Comparison of ENCODE assay signal across 1 cellular context in the genomic region with DNA sequence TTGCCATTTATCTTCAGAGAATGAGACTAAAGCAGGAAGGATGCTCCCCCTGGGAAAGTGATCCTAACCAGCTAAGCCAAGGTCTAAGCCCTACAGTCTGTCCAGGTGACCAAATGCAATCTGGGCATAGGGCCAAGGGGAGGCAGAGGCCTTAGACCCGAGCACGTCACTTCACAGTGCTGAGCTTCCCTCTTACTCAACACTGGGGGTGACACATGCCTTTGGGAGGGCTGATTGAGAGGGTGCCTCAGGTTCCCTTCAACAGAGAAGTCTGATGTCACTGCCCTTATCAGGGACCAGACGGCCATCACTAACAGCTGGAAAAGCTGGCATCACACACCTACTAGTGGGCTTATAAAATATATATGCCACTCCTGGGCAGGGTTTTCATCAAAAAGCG.
TF ChIP-seq lines count a peak whose summit lies in the region.

No MANE protein-coding gene starts in this region.

TF ChIP-seq in K562, 482 proteins besides CTCF, POLR2A, EP300 and RAD21 (continued from another document and continues in another):
- TF ChIP-seq, protein P1, sequence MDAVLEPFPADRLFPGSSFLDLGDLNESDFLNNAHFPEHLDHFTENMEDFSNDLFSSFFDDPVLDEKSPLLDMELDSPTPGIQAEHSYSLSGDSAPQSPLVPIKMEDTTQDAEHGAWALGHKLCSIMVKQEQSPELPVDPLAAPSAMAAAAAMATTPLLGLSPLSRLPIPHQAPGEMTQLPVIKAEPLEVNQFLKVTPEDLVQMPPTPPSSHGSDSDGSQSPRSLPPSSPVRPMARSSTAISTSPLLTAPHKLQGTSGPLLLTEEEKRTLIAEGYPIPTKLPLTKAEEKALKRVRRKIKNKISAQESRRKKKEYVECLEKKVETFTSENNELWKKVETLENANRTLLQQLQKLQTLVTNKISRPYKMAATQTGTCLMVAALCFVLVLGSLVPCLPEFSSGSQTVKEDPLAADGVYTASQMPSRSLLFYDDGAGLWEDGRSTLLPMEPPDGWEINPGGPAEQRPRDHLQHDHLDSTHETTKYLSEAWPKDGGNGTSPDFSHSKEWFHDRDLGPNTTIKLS (IDR thresholded peaks at IDR 0.05; ENCODE audit: borderline replicate concordance, low read depth) = no peak
- TF ChIP-seq ZBED1 (IDR thresholded peaks at IDR 0.05) (no peak), NFYB (IDR thresholded peaks at IDR 0.05; ENCODE audit: extremely low read depth, insufficient read length) (no peak), SRF (CRISPR knock-in tag; IDR thresholded peaks at IDR 0.05) (no peak), ZNF23 (CRISPR knock-in tag; IDR thresholded peaks at IDR 0.05) (no peak), BRD4 (IDR thresholded peaks at IDR 0.05) (no peak), NBN (IDR thresholded peaks at IDR 0.05; ENCODE audit: low read depth) (no peak), ZKSCAN3 (CRISPR knock-in tag; IDR thresholded peaks at IDR 0.05) (no peak), ZNF551 (CRISPR knock-in tag; IDR thresholded peaks at IDR 0.05) (no peak), FOS (IDR thresholded peaks at IDR 0.05; ENCODE audit: extremely low read depth, insufficient read length) (no peak), CTBP1 (IDR thresholded peaks at IDR 0.05; ENCODE audit: borderline replicate concordance) (0 out of 2 replicates have a peak, but pooled peaks have one; percentile 24), NUFIP1 (IDR thresholded peaks at IDR 0.05; ENCODE audit: partially characterized antibody) (no peak), CCNT2 (IDR thresholded peaks at IDR 0.05; ENCODE audit: borderline replicate concordance, extremely low read depth, insufficient read length, low read depth, low read length) (no peak), ZNF79 (CRISPR knock-in tag; IDR thresholded peaks at IDR 0.05; ENCODE audit: low read depth) (no peak), PRMT5 (CRISPR knock-in tag; IDR thresholded peaks at IDR 0.05) (no peak), SRSF7 (optimal IDR thresholded peaks at IDR 0.05; ENCODE audit: low read depth, low read length) (no peak), BRCA1 (IDR thresholded peaks at IDR 0.05) (no peak), BRCA1 (CRISPR knock-in tag; IDR thresholded peaks at IDR 0.05) (no peak), RFX1 (IDR thresholded peaks at IDR 0.05) (no peak), IRF9 (tag; IDR thresholded peaks at IDR 0.05) (no peak), TCFL5 (CRISPR knock-in tag; conservative IDR thresholded peaks at IDR 0.05) (no peak), REST (CRISPR knock-in tag; IDR thresholded peaks at IDR 0.05; ENCODE audit: low read depth) (no peak), PHF20 (IDR thresholded peaks at IDR 0.05; ENCODE audit: partially characterized antibody) (no peak), ZBTB7A (IDR thresholded peaks at IDR 0.05; ENCODE audit: borderline replicate concordance, control insufficient read depth, low read depth, low read length) (no peak), CLOCK (CRISPR knock-in tag; IDR thresholded peaks at IDR 0.05; ENCODE audit: borderline replicate concordance) (no peak), NCOA2 (IDR thresholded peaks at IDR 0.05; ENCODE audit: partially characterized antibody in 2 of 2) (no peak), SMARCE1 (IDR thresholded peaks at IDR 0.05) (0 out of 2 replicates have a peak, but pooled peaks have one; percentile 38), ZNF561 (CRISPR knock-in tag; conservative IDR thresholded peaks at IDR 0.05) (no peak)
- TF ChIP-seq, protein P2, sequence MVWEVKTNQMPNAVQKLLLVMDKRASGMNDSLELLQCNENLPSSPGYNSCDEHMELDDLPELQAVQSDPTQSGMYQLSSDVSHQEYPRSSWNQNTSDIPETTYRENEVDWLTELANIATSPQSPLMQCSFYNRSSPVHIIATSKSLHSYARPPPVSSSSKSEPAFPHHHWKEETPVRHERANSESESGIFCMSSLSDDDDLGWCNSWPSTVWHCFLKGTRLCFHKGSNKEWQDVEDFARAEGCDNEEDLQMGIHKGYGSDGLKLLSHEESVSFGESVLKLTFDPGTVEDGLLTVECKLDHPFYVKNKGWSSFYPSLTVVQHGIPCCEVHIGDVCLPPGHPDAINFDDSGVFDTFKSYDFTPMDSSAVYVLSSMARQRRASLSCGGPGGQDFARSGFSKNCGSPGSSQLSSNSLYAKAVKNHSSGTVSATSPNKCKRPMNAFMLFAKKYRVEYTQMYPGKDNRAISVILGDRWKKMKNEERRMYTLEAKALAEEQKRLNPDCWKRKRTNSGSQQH (CRISPR knock-in tag; IDR thresholded peaks at IDR 0.05) = no peak
- TF ChIP-seq, protein P3, sequence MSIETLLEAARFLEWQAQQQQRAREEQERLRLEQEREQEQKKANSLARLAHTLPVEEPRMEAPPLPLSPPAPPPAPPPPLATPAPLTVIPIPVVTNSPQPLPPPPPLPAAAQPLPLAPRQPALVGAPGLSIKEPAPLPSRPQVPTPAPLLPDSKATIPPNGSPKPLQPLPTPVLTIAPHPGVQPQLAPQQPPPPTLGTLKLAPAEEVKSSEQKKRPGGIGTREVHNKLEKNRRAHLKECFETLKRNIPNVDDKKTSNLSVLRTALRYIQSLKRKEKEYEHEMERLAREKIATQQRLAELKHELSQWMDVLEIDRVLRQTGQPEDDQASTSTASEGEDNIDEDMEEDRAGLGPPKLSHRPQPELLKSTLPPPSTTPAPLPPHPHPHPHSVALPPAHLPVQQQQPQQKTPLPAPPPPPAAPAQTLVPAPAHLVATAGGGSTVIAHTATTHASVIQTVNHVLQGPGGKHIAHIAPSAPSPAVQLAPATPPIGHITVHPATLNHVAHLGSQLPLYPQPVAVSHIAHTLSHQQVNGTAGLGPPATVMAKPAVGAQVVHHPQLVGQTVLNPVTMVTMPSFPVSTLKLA (conservative IDR thresholded peaks at IDR 0.05) = no peak
- TF ChIP-seq, protein P4, sequence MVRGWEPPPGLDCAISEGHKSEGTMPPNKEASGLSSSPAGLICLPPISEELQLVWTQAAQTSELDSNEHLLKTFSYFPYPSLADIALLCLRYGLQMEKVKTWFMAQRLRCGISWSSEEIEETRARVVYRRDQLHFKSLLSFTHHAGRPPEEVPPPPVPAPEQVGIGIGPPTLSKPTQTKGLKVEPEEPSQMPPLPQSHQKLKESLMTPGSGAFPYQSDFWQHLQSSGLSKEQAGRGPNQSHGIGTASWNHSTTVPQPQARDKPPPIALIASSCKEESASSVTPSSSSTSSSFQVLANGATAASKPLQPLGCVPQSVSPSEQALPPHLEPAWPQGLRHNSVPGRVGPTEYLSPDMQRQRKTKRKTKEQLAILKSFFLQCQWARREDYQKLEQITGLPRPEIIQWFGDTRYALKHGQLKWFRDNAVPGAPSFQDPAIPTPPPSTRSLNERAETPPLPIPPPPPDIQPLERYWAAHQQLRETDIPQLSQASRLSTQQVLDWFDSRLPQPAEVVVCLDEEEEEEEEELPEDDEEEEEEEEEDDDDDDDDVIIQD (CRISPR knock-in tag; IDR thresholded peaks at IDR 0.05) = no peak
- TF ChIP-seq, protein P5, sequence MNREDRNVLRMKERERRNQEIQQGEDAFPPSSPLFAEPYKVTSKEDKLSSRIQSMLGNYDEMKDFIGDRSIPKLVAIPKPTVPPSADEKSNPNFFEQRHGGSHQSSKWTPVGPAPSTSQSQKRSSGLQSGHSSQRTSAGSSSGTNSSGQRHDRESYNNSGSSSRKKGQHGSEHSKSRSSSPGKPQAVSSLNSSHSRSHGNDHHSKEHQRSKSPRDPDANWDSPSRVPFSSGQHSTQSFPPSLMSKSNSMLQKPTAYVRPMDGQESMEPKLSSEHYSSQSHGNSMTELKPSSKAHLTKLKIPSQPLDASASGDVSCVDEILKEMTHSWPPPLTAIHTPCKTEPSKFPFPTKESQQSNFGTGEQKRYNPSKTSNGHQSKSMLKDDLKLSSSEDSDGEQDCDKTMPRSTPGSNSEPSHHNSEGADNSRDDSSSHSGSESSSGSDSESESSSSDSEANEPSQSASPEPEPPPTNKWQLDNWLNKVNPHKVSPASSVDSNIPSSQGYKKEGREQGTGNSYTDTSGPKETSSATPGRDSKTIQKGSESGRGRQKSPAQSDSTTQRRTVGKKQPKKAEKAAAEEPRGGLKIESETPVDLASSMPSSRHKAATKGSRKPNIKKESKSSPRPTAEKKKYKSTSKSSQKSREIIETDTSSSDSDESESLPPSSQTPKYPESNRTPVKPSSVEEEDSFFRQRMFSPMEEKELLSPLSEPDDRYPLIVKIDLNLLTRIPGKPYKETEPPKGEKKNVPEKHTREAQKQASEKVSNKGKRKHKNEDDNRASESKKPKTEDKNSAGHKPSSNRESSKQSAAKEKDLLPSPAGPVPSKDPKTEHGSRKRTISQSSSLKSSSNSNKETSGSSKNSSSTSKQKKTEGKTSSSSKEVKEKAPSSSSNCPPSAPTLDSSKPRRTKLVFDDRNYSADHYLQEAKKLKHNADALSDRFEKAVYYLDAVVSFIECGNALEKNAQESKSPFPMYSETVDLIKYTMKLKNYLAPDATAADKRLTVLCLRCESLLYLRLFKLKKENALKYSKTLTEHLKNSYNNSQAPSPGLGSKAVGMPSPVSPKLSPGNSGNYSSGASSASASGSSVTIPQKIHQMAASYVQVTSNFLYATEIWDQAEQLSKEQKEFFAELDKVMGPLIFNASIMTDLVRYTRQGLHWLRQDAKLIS (CRISPR knock-in tag; IDR thresholded peaks at IDR 0.05) = no peak
- TF ChIP-seq, protein P6, sequence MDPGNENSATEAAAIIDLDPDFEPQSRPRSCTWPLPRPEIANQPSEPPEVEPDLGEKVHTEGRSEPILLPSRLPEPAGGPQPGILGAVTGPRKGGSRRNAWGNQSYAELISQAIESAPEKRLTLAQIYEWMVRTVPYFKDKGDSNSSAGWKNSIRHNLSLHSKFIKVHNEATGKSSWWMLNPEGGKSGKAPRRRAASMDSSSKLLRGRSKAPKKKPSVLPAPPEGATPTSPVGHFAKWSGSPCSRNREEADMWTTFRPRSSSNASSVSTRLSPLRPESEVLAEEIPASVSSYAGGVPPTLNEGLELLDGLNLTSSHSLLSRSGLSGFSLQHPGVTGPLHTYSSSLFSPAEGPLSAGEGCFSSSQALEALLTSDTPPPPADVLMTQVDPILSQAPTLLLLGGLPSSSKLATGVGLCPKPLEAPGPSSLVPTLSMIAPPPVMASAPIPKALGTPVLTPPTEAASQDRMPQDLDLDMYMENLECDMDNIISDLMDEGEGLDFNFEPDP (CRISPR knock-in tag; IDR thresholded peaks at IDR 0.05) = no peak
- TF ChIP-seq, protein P7, sequence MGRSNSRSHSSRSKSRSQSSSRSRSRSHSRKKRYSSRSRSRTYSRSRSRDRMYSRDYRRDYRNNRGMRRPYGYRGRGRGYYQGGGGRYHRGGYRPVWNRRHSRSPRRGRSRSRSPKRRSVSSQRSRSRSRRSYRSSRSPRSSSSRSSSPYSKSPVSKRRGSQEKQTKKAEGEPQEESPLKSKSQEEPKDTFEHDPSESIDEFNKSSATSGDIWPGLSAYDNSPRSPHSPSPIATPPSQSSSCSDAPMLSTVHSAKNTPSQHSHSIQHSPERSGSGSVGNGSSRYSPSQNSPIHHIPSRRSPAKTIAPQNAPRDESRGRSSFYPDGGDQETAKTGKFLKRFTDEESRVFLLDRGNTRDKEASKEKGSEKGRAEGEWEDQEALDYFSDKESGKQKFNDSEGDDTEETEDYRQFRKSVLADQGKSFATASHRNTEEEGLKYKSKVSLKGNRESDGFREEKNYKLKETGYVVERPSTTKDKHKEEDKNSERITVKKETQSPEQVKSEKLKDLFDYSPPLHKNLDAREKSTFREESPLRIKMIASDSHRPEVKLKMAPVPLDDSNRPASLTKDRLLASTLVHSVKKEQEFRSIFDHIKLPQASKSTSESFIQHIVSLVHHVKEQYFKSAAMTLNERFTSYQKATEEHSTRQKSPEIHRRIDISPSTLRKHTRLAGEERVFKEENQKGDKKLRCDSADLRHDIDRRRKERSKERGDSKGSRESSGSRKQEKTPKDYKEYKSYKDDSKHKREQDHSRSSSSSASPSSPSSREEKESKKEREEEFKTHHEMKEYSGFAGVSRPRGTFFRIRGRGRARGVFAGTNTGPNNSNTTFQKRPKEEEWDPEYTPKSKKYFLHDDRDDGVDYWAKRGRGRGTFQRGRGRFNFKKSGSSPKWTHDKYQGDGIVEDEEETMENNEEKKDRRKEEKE (IDR thresholded peaks at IDR 0.05; ENCODE audit: borderline replicate concordance in 1 of 2, control insufficient read depth in 1 of 2, low read depth in 2 of 2, low read length in 1 of 2) = no peak
